29 cellular contexts compared by ENCODE assay signal in genomic region chr10:86329093-86329710, GRCh38. TPM values are rescaled to one million over a fixed set of nuclear protein-coding genes. Genes with fewer than 3 reads are reported as not detected.
A peak's percentile ranks its signal among the peaks of the same experiment; 100 is the strongest.
DNase-seq lines count a peak whose midpoint lies in the region; ATAC-seq, FAIRE-seq and TF ChIP-seq lines count a peak whose summit lies in the region.
"Had no signal": no experiment of that assay in that cellular context is flagged by ENCODE, and none has a peak within 500 bp of the region (broad histone marks: within the 10 kb centered on the region; RNA-seq: fewer than 3 reads in every experiment).

No MANE protein-coding gene starts in this region.

- H3K27me3 ChIP-seq in H7 (ENCODE audit: control insufficient read depth, insufficient read depth, low read length) (no peaks in the 10 kb centered on the region), RWPE2 (ENCODE audit: insufficient read depth, poor library complexity, severe bottlenecking) (peaks cover 3% of the 10 kb centered on the region), thyroid gland (no peaks in the 10 kb centered on the region)
- H3K27me3 ChIP-seq: breast epithelium, gastrocnemius medialis, pancreas, Peyer's patch, transverse colon had no signal

- H3K27ac ChIP-seq in RWPE2 (ENCODE audit: poor library complexity, severe bottlenecking) (no peak overlapping the region), kidney (ENCODE audit: low read depth in 2 of 2, low read length in 2 of 2) (no peak overlapping the region), thyroid gland (peak overlapping the region; percentile 65 to 80 (median 77))
- H3K27ac ChIP-seq: breast epithelium, gastrocnemius medialis, pancreas, Peyer's patch, transverse colon had no signal

- no peak for FAIRE-seq in kidney (lab: Jason Lieb, UNC)
- FAIRE-seq: endothelial cell of umbilical vein, G401.6, H54, pancreas had no signal

- DNase-seq in H7 (peak; percentile 70), RWPE2 (ENCODE audit: low spot score) (peak; percentile 35), kidney (peak; percentile 45), thyroid gland (peak in 1 of 2 donors; percentile 29), NCI-H526 treated with DMSO at 0.1 percent for 48 hours (lab: John Stamatoyannopoulos, UW) (no peak), Ammon's horn (ENCODE audit: low spot score) (no peak)
- DNase-seq: activated CD4-positive, alpha-beta T cell treated with anti-CD3 and anti-CD28 coated beads for 4 hours; activated effector memory CD4-positive, alpha-beta T cell treated with anti-CD3 and anti-CD28 coated beads, Interleukin-2, amount 50 U/mL, for 16 hours; anterior cingulate cortex; DMS79; gastrocnemius medialis; Kasumi-1; mesenchymal stem cell; NCI-H1417; NCI-H2029; NCI-H524 treated with DMSO at 0.1 percent for 48 hours; Peyer's patch; SIG-M5; stimulated activated CD4-positive, alpha-beta T cell treated with anti-CD3 and anti-CD28 coated beads, Interleukin-4, amount 100 ng/mL, for 1 hour; SW 1271; T-helper 9 cell; transverse colon had no signal

- H3K4me1 ChIP-seq in RWPE2 (ENCODE audit: insufficient read depth, poor library complexity, severe bottlenecking) (no peaks in the 10 kb centered on the region), kidney (ENCODE audit: control insufficient read depth in 1 of 2, insufficient read depth in 1 of 2, low read depth in 1 of 2, low read length in 2 of 2) (no peaks in the 10 kb centered on the region), thyroid gland (peaks cover 16 to 39% of the 10 kb centered on the region in 2 donors)
- H3K4me1 ChIP-seq: breast epithelium, gastrocnemius medialis, pancreas, Peyer's patch, transverse colon had no signal

- ATAC-seq in RWPE2 (ENCODE audit: low read depth) (no peak), HG03565 (IDR thresholded peaks at IDR 0.05; ENCODE audit: unreplicated experiment) (no peak)
- ATAC-seq: gastrocnemius medialis, left lobe of liver, pancreas had no signal

- intact Hi-C loops in kidney (cut with DNase I): no loop called here
- intact Hi-C loops in thyroid gland (cut with DNase I): no loop called here

- H3K9me3 ChIP-seq in RWPE2 (ENCODE audit: severe bottlenecking): no peaks in the 10 kb centered on the region
- no peaks in the 10 kb centered on the region for H3K9me3 ChIP-seq in kidney (ENCODE audit: control insufficient read depth in 1 of 2, low read length in 2 of 2)
- H3K9me3 ChIP-seq in thyroid gland: no peaks in the 10 kb centered on the region
- H3K9me3 ChIP-seq: breast epithelium, gastrocnemius medialis, pancreas, Peyer's patch, transverse colon had no signal

- no peak for TF ChIP-seq CTCF in RWPE2 (IDR thresholded peaks at IDR 0.05; ENCODE audit: poor library complexity, severe bottlenecking)
- no peak for TF ChIP-seq CTCF in kidney (IDR thresholded peaks at IDR 0.05; ENCODE audit: borderline replicate concordance, extremely low read depth, insufficient read depth)
- TF ChIP-seq CTCF in thyroid gland (IDR thresholded peaks at IDR 0.05): peak in 1 of 6 experiments; percentile 10

- no peaks in the 10 kb centered on the region for H3K36me3 ChIP-seq in H7 (replicated peaks; ENCODE audit: control insufficient read depth, insufficient read depth, low read length)
- no peaks in the 10 kb centered on the region for H3K36me3 ChIP-seq in RWPE2 (ENCODE audit: low read depth)
- H3K36me3 ChIP-seq in kidney (ENCODE audit: control insufficient read depth in 1 of 2, insufficient read depth in 2 of 2, low read length in 2 of 2): no peaks in the 10 kb centered on the region
- H3K36me3 ChIP-seq in thyroid gland: no peaks in the 10 kb centered on the region
- H3K36me3 ChIP-seq: breast epithelium, gastrocnemius medialis, pancreas, Peyer's patch, transverse colon had no signal

- no peak overlapping the region for H3K4me3 ChIP-seq in H7 (ENCODE audit: insufficient read depth, low read depth, low read length)
- H3K4me3 ChIP-seq in RWPE2 (ENCODE audit: severe bottlenecking): no peak overlapping the region
- H3K4me3 ChIP-seq in kidney (ENCODE audit: low read length in 2 of 2): no peak overlapping the region
- H3K4me3 ChIP-seq in thyroid gland (replicated peaks in 1 of 3): no peak overlapping the region
- H3K4me3 ChIP-seq: breast epithelium, gastrocnemius medialis, pancreas, Peyer's patch, transverse colon had no signal

- no peak for TF ChIP-seq POLR2A in thyroid gland (IDR thresholded peaks at IDR 0.05)

- H3K9ac ChIP-seq in kidney (ENCODE audit: low read length in 2 of 2): no peak overlapping the region

- WGBS in thyroid gland, 2 donors: 84 to 90% methylated on average over 7 of the region's 7 CpGs

RNA-seq across cellular contexts. Expression of gene GRID1, which starts 37.4 kb away (rescaled TPM):
- total RNA-seq in H7 (2014; rRNA removed; shearing (Covaris generic)): 0.22 and 0.31 TPM in 2 replicates
- total RNA-seq in kidney (1.4 TPM), thyroid gland (10 to 100 TPM; 17.2 to 28.1 (median 23.6) TPM)
- polyA plus RNA-seq in kidney (ENCODE audit: insufficient read depth, low read depth, low replicate concordance): 0.37 TPM
- total RNA-seq: endothelial cell of umbilical vein had no signal
- polyA plus RNA-seq: endothelial cell of umbilical vein had no signal

Comparison
In these comparisons a context has a peak if more than half of its experiments do, and no peak if none do; other contexts are left out.
1. DNase-seq: peak in H7 (single experiment), RWPE2 (single experiment) and kidney (single experiment); none in NCI-H526 treated with DMSO at 0.1 percent for 48 hours (single experiment) and Ammon's horn (single experiment).
2. H3K27ac ChIP-seq: peak in thyroid gland (3 of 3); none in RWPE2 (single experiment) and kidney (0 of 2).